In genomic region chr9:69946800-69947437, GRCh38 we compare ENCODE assay signal across 9 cellular contexts.
A peak's percentile ranks its signal among the peaks of the same experiment; 100 is the strongest.
DNase-seq lines count a peak whose midpoint lies in the region; ATAC-seq, FAIRE-seq and TF ChIP-seq lines count a peak whose summit lies in the region.
"Had no signal": no experiment of that assay in that cellular context is flagged by ENCODE, and none has a peak within 500 bp of the region (broad histone marks: within the 10 kb centered on the region; RNA-seq: fewer than 3 reads in every experiment).

No MANE protein-coding gene starts in this region.

- no peak for TF ChIP-seq CTCF in omental fat pad (IDR thresholded peaks at IDR 0.05)

- peak; percentile 99 for FAIRE-seq in H54 (lab: Jason Lieb, UNC)

- TF ChIP-seq POLR2A in H54 (IDR thresholded peaks at IDR 0.05; ENCODE audit: low read depth, low read length), result no peak

- peak; percentile 57 for DNase-seq in H54 (ENCODE audit: insufficient read length, low spot score)
- DNase-seq in SK-MEL-5 (ENCODE audit: low read depth, low spot score), result peak; percentile 52
- peak; percentile 38 for DNase-seq in foreskin melanocyte
- no peak for DNase-seq in sciatic nerve (ENCODE audit: low spot score)
- DNase-seq in omental fat pad (ENCODE audit: low spot score), result no peak
- DNase-seq in cerebellar nuclear complex (lab: John Stamatoyannopoulos, UW), result no peak
- DNase-seq in NCI-H1694 treated with DMSO at 0.1 percent for 48 hours (lab: John Stamatoyannopoulos, UW), result no peak

- intact Hi-C loops in sciatic nerve (cut with DNase I), result no loop called here

- in situ Hi-C loops in SK-MEL-5 (cut with HindIII; ENCODE audit: low pct_unique_long_range_greater_than_20kb, low sequenced_read_pairs), result no loop called here

- ATAC-seq in sciatic nerve, result peak; percentile 86
- no peak for ATAC-seq in omental fat pad (ENCODE audit: low FRiP score)
- ATAC-seq in GM18870 (IDR thresholded peaks at IDR 0.05; ENCODE audit: unreplicated experiment), result no peak
- ATAC-seq: natural killer cell treated with Interleukin-12 subunit alpha and Interleukin-12 subunit beta and Interleukin-15 and Interleukin-18, amount 100 ng/mL, for 72 hours had no signal

Comparison
In these comparisons a context has a peak if more than half of its experiments do, and no peak if none do; other contexts are left out.
1. DNase-seq: peak in H54 (single experiment), SK-MEL-5 (single experiment) and foreskin melanocyte (single experiment); none in sciatic nerve (single experiment), omental fat pad (single experiment), cerebellar nuclear complex (0 of 2) and NCI-H1694 treated with DMSO at 0.1 percent for 48 hours (single experiment).